Comparison of ENCODE assay signal across 8 cellular contexts in genomic region chr13:102800145-102801041, GRCh38. TPM values are rescaled to one million over a fixed set of nuclear protein-coding genes. Genes with fewer than 3 reads are reported as not detected.
DNase-seq lines count a peak whose midpoint lies in the region; ATAC-seq, FAIRE-seq and TF ChIP-seq lines count a peak whose summit lies in the region.

No MANE protein-coding gene starts in this region.

- DNase-seq in A549 (ENCODE audit: low read depth in 1 of 2, low spot score in 1 of 2) = peak; percentile 68 to 76
- peak; percentile 40 for DNase-seq in NCI-H2196 (lab: John Stamatoyannopoulos, UW; ENCODE audit: unreplicated experiment)
- peak; percentile 66 for DNase-seq in activated CD4-positive, alpha-beta T cell treated with anti-CD3 and anti-CD28 coated beads for 1 hour
- peak; percentile 70 for DNase-seq in cerebellum (ENCODE audit: low spot score)
- peak; percentile 79 to 90 for DNase-seq in left colon
- peak; percentile 81 for DNase-seq in stimulated activated CD4-positive, alpha-beta T cell treated with anti-CD3 and anti-CD28 coated beads, Interleukin-1b, Interleukin-23, amount 100 ng/mL, for 48 hours

- peak; percentile 38 for TF ChIP-seq POLR2A in A549 (IDR thresholded peaks at IDR 0.05; ENCODE audit: low read length)

- CTCF ChIA-PET in A549 (lab: Yijun Ruan, JAX) = interaction anchor here (0.6 to 3.4 kb wide), 19 partner anchors 10 to 225 kb away, joined by 3 to 15 read pairs (median 4); partner anchors contain the start of gene ERCC5

- peak; percentile 57 for TF ChIP-seq CTCF in A549 (IDR thresholded peaks at IDR 0.05)

- H3K4me3 ChIP-seq in A549 = peak overlapping the region; percentile 83

- TF ChIP-seq EP300 in A549 (IDR thresholded peaks at IDR 0.05) = no peak

- peak in 1 of 2 experiments; percentile 29; a peak in 1 of 5 replicates for TF ChIP-seq RAD21 in A549 (conservative IDR thresholded peaks at IDR 0.05 in 1 of 2, IDR thresholded peaks at IDR 0.05 in 1 of 2)

- intact Hi-C loops in left colon (cut with DNase I, micrococcal nuclease) = no loop called here

- ATAC-seq in A549 (peak; percentile 88 to 91), GM18517 (IDR thresholded peaks at IDR 0.05; ENCODE audit: unreplicated experiment) (peak; percentile 78), HG03025 (IDR thresholded peaks at IDR 0.05; ENCODE audit: low FRiP score, unreplicated experiment) (peak; percentile 74), left colon (peak; percentile 84)

- 17% methylated on average over 17 of the region's 81 CpGs for whole genome bisulfite sequencing in A549 (ENCODE audit: missing lambda C conversion rate)

- peaks cover 7% of the 10 kb centered on the region; the same call in 1 of the 3 replicates for H3K4me1 ChIP-seq in A549

- H3K9me3 ChIP-seq in A549 = no peaks in the 10 kb centered on the region

- FAIRE-seq in A549 (lab: Jason Lieb, UNC) = no peak

- POLR2A ChIA-PET in A549 (lab: Yijun Ruan, JAX) = interaction anchor here (1.7 to 2.4 kb wide), 2 partner anchors 27 to 45 kb away, joined by 9 to 11 read pairs; partner anchors contain the start of genes ERCC5 and TEX30

- H3K4me2 ChIP-seq in A549 = peak overlapping the region; percentile 92

- H3K27ac ChIP-seq in A549 = peak overlapping the region; percentile 88 to 98

TF ChIP-seq in A549, 52 proteins besides CTCF, POLR2A, EP300 and RAD21:
- TF ChIP-seq MAX (IDR thresholded peaks at IDR 0.05) = peak; percentile 71
- TF ChIP-seq JUN (IDR thresholded peaks at IDR 0.05) = peak in 1 of 2 experiments; percentile 36; a peak in 1 of 5 replicates
- TF ChIP-seq SMC3 (IDR thresholded peaks at IDR 0.05) = peak; percentile 40; the same call in 1 of the 3 replicates
- no peak for TF ChIP-seq HOXA7 (CRISPR knock-in tag; IDR thresholded peaks at IDR 0.05)
- TF ChIP-seq USF2 (IDR thresholded peaks at IDR 0.05) = no peak

RNA-seq across cellular contexts. Expression of gene BIVM, which starts 1.5 kb away (rescaled TPM):
- 10.6 and 14.7 TPM in 2 replicates for polyA plus RNA-seq in A549 (2011; rRNA removed)
- polyA plus RNA-seq in A549 (2012; cell fraction: cytosol; rRNA removed) = 3.0 and 3.5 TPM in 2 replicates
- 2.8 and 4.4 TPM in 2 replicates for polyA plus RNA-seq in A549 (2012; cell fraction: nucleus; rRNA removed)
- 6.8 to 7.4 TPM (median 6.8 TPM) in 3 replicates for polyA plus RNA-seq in A549 (2017; fragmentation: RNase III; extraction: RNeasy Plus Mini Kit Qiagen cat#74134 plus additional on column Dnase treatment)
- 2.2 and 3.1 TPM in 2 replicates for polyA minus RNA-seq in A549 (2011; rRNA and poly(A)+ RNA removed)
- 66.5 TPM for total RNA-seq in cerebellum
- 10 to 100 TPM; 14.9 to 15.1 TPM for total RNA-seq in left colon

RNA-seq across cellular contexts. Expression of gene POGLUT2, which starts 1.6 kb away (rescaled TPM):
- polyA plus RNA-seq in A549 (2011; rRNA removed) (7.3 and 9.1 TPM in 2 replicates), A549 (2017; fragmentation: RNase III; extraction: RNeasy Plus Mini Kit Qiagen cat#74134 plus additional on column Dnase treatment) (5.2 to 5.3 TPM (median 5.3 TPM) in 3 replicates)
- polyA plus RNA-seq in A549 (2012; cell fraction: cytosol; rRNA removed) = 3.4 and 4.0 TPM in 2 replicates
- polyA plus RNA-seq in A549 (2012; cell fraction: nucleus; rRNA removed) = 3.8 and 5.0 TPM in 2 replicates
- polyA minus RNA-seq in A549 (2011; rRNA and poly(A)+ RNA removed) = 2.0 and 2.4 TPM in 2 replicates
- total RNA-seq in cerebellum (13.4 TPM), left colon (1 to 10 TPM in 1 of 2 donors, under 1 TPM in 1; 0.79 to 1.1 TPM)

RNA-seq across cellular contexts. Expression of gene TEX30, which starts 26.8 kb away (rescaled TPM):
- 15.2 and 21.3 TPM in 2 replicates for polyA plus RNA-seq in A549 (2011; rRNA removed)
- polyA plus RNA-seq in A549 (2012; cell fraction: cytosol; rRNA removed) = 6.8 and 7.6 TPM in 2 replicates
- 1.7 and 3.0 TPM in 2 replicates for polyA plus RNA-seq in A549 (2012; cell fraction: nucleus; rRNA removed)
- 12.1 to 13.6 TPM (median 12.9 TPM) in 3 replicates for polyA plus RNA-seq in A549 (2017; fragmentation: RNase III; extraction: RNeasy Plus Mini Kit Qiagen cat#74134 plus additional on column Dnase treatment)
- polyA minus RNA-seq in A549 (2011; rRNA and poly(A)+ RNA removed) = 1.3 and 1.5 TPM in 2 replicates
- total RNA-seq in cerebellum = 12.8 TPM
- 1 to 10 TPM; 3.8 to 4.0 TPM for total RNA-seq in left colon

RNA-seq across cellular contexts. Expression of gene ERCC5, which starts 45.4 kb away (rescaled TPM):
- polyA plus RNA-seq in A549 (2011; rRNA removed) = 19.5 and 24.4 TPM in 2 replicates
- polyA plus RNA-seq in A549 (2012; cell fraction: cytosol; rRNA removed) = 3.5 and 4.7 TPM in 2 replicates
- 4.0 and 5.7 TPM in 2 replicates for polyA plus RNA-seq in A549 (2012; cell fraction: nucleus; rRNA removed)
- polyA plus RNA-seq in A549 (2017; fragmentation: RNase III; extraction: RNeasy Plus Mini Kit Qiagen cat#74134 plus additional on column Dnase treatment) = 17.3 to 20.5 TPM (median 19.3 TPM) in 3 replicates
- 10.1 and 13.5 TPM in 2 replicates for polyA minus RNA-seq in A549 (2011; rRNA and poly(A)+ RNA removed)
- 55.1 TPM for total RNA-seq in cerebellum
- 10 to 100 TPM; 54.1 to 66.1 TPM for total RNA-seq in left colon

Comparison
In these comparisons a context has a peak if more than half of its experiments do, and no peak if none do; other contexts are left out.
1. Peak in every context shown above with its lines: DNase-seq, ATAC-seq, H3K4me3 ChIP-seq and H3K27ac ChIP-seq.